ENCODE assay signal across 20 cellular contexts in genomic region chr17:79617740-79618382, GRCh38. TPM values are rescaled to one million over a fixed set of nuclear protein-coding genes. Genes with fewer than 3 reads are reported as not detected.
DNase-seq lines count a peak whose midpoint lies in the region; ATAC-seq and TF ChIP-seq lines count a peak whose summit lies in the region.
"Had no signal": no experiment of that assay in that cellular context is flagged by ENCODE, and none has a peak within 500 bp of the region (broad histone marks: within the 10 kb centered on the region; RNA-seq: fewer than 3 reads in every experiment).

No MANE protein-coding gene starts in this region.

- peaks cover 3% of the 10 kb centered on the region for H3K9me3 Mint-ChIP-seq in activated naive CD8-positive, alpha-beta T cell treated with anti-CD3 and anti-CD28 coated beads for 36 hours

- intact Hi-C loops in mucosa of descending colon (cut with DNase I, micrococcal nuclease) (no loop called here), spleen (cut with DNase I; ENCODE audit: low total_unique reads) (no loop called here)

- TF ChIP-seq POLR2A in spleen (IDR thresholded peaks at IDR 0.05), result no peak

- H3K27ac ChIP-seq in cingulate gyrus (ENCODE audit: low read depth, low read length), result peak overlapping the region; percentile 49
- H3K27ac ChIP-seq in spleen, result no peak overlapping the region
- H3K27ac ChIP-seq: body of pancreas, coronary artery, psoas muscle, SK-N-MC had no signal

- DNase-seq in activated effector memory CD4-positive, alpha-beta T cell treated with anti-CD3 and anti-CD28 coated beads, Interleukin-2, amount 50 U/mL, for 16 hours, result peak; percentile 36
- no peak for DNase-seq in activated effector memory CD4-positive, alpha-beta T cell treated with Interleukin-2 at 50 U/mL for 16 hours
- peak in 2 of 3 donors; percentile 1 to 21 for DNase-seq in mucosa of descending colon
- peak; percentile 41 for DNase-seq in spleen
- DNase-seq in NCI-H1417 treated with DMSO at 0.1 percent for 48 hours (lab: John Stamatoyannopoulos, UW), result no peak
- no peak for DNase-seq in activated naive CD8-positive, alpha-beta T cell treated with anti-CD3 and anti-CD28 coated beads for 36 hours
- DNase-seq in NCI-H510A treated with DMSO at 0.1 percent for 48 hours (lab: John Stamatoyannopoulos, UW), result no peak
- DNase-seq: activated CD8-positive, alpha-beta T cell treated with anti-CD3 and anti-CD28 coated beads for 36 hours; activated T-cell treated with anti-CD3 and anti-CD28 coated beads, Interleukin-2, amount 50 U/mL, for 1 hour; NK-92 treated with Interleukin-12 subunit alpha and Interleukin-12 subunit beta, amount 100 ng/mL, for 24 hours; stimulated activated CD4-positive, alpha-beta T cell treated with anti-CD3 and anti-CD28 coated beads, Interleukin-12 subunit alpha, Interleukin-12 subunit beta, amount 100 ng/mL, for 4 hours; T-helper 2 cell had no signal

- H3K36me3 Mint-ChIP-seq in activated naive CD8-positive, alpha-beta T cell treated with anti-CD3 and anti-CD28 coated beads for 36 hours, result no peaks in the 10 kb centered on the region
- H3K36me3 Mint-ChIP-seq: activated naive CD4-positive, alpha-beta T cell treated with anti-CD3 and anti-CD28 coated beads, Interleukin-2, amount 50 U/mL, for 72 hours had no signal

- H3K9me3 ChIP-seq in mucosa of descending colon (no peaks in the 10 kb centered on the region), spleen (no peaks in the 10 kb centered on the region)
- H3K9me3 ChIP-seq: body of pancreas, Caco-2, psoas muscle had no signal

- TF ChIP-seq CTCF in mucosa of descending colon (IDR thresholded peaks at IDR 0.05), result no peak
- TF ChIP-seq CTCF in spleen (IDR thresholded peaks at IDR 0.05 in 8 of 11, conservative IDR thresholded peaks at IDR 0.05 in 3 of 11), result no peak

- H3K36me3 ChIP-seq in mucosa of descending colon (ENCODE audit: low read depth), result no peaks in the 10 kb centered on the region
- H3K36me3 ChIP-seq in spleen, result no peaks in the 10 kb centered on the region

- H3K4me1 ChIP-seq in mucosa of descending colon (ENCODE audit: low read depth) (no peaks in the 10 kb centered on the region), spleen (no peaks in the 10 kb centered on the region)
- H3K4me1 ChIP-seq: body of pancreas, psoas muscle had no signal

- peaks cover 0 to 78% (median 17%) of the 10 kb centered on the region in 7 donors for H3K27me3 ChIP-seq in spleen (replicated peaks in 1 of 7)

- ATAC-seq in mucosa of descending colon, result no peak
- ATAC-seq: activated CD8-positive, alpha-beta T cell treated with anti-CD3 and anti-CD28 coated beads for 36 hours; activated naive CD4-positive, alpha-beta T cell treated with anti-CD3 and anti-CD28 coated beads, Interleukin-2, amount 50 U/mL, for 72 hours; body of pancreas; psoas muscle had no signal

- H3K4me3 ChIP-seq in mucosa of descending colon (no peak overlapping the region), spleen (no peak overlapping the region)
- H3K4me3 ChIP-seq: body of pancreas, coronary artery, lung, psoas muscle, SK-N-MC had no signal

- no peak overlapping the region for H3K27ac Mint-ChIP-seq in activated naive CD8-positive, alpha-beta T cell treated with anti-CD3 and anti-CD28 coated beads for 36 hours
- H3K27ac Mint-ChIP-seq: activated CD8-positive, alpha-beta T cell treated with anti-CD3 and anti-CD28 coated beads for 36 hours; activated naive CD4-positive, alpha-beta T cell treated with anti-CD3 and anti-CD28 coated beads, Interleukin-2, amount 50 U/mL, for 72 hours had no signal

- H3K4me3 Mint-ChIP-seq in activated naive CD8-positive, alpha-beta T cell treated with anti-CD3 and anti-CD28 coated beads for 36 hours, result no peak overlapping the region
- H3K4me3 Mint-ChIP-seq: activated CD8-positive, alpha-beta T cell treated with anti-CD3 and anti-CD28 coated beads for 36 hours had no signal

- 79 to 84% (median 81%) methylated on average over 25 of the region's 25 CpGs for WGBS in spleen, 5 donors

- no peaks in the 10 kb centered on the region for H3K4me1 Mint-ChIP-seq in activated naive CD8-positive, alpha-beta T cell treated with anti-CD3 and anti-CD28 coated beads for 36 hours

- H3K27me3 Mint-ChIP-seq in activated naive CD8-positive, alpha-beta T cell treated with anti-CD3 and anti-CD28 coated beads for 36 hours, result peaks cover 19% of the 10 kb centered on the region

RNA-seq across cellular contexts. Expression of gene RBFOX3, which starts 7.0 kb away (rescaled TPM):
- total RNA-seq in mucosa of descending colon (100 to 1,000 TPM in 1 of 3 donors, 1 to 10 TPM in 1, under 1 TPM in 1; 0.90 to 155 (median 2.4) TPM), spleen (under 1 TPM in 3 of 7 donors, not detected in 4; 0.19 to 0.34 (median 0.29) TPM)
- under 1 TPM in 2 of 3 donors, not detected in 1; 0.02 to 0.03 TPM for polyA plus RNA-seq in spleen
- total RNA-seq in activated naive CD8-positive, alpha-beta T cell treated with anti-CD3 and anti-CD28 coated beads for 36 hours, result not detected
- total RNA-seq: activated CD8-positive, alpha-beta T cell treated with anti-CD3 and anti-CD28 coated beads for 36 hours; activated naive CD4-positive, alpha-beta T cell treated with anti-CD3 and anti-CD28 coated beads, Interleukin-2, amount 50 U/mL, for 72 hours; psoas muscle had no signal

Comparison
In these comparisons a context has a peak if more than half of its experiments do, and no peak if none do; other contexts are left out.
1. DNase-seq: peak in activated effector memory CD4-positive, alpha-beta T cell treated with anti-CD3 and anti-CD28 coated beads, Interleukin-2, amount 50 U/mL, for 16 hours (single experiment), mucosa of descending colon (2 of 3) and spleen (single experiment); none in activated effector memory CD4-positive, alpha-beta T cell treated with Interleukin-2 at 50 U/mL for 16 hours (single experiment), NCI-H1417 treated with DMSO at 0.1 percent for 48 hours (single experiment), activated naive CD8-positive, alpha-beta T cell treated with anti-CD3 and anti-CD28 coated beads for 36 hours (single experiment) and NCI-H510A treated with DMSO at 0.1 percent for 48 hours (single experiment).